In genomic region chr10:110006358-110007170, GRCh38 we compare ENCODE assay signal across 8 cellular contexts. TPM values are rescaled to one million over a fixed set of nuclear protein-coding genes. Genes with fewer than 3 reads are reported as not detected.
DNase-seq lines count a peak whose midpoint lies in the region; ATAC-seq and TF ChIP-seq lines count a peak whose summit lies in the region.

No MANE protein-coding gene starts in this region.

- H3K36me3 Mint-ChIP-seq in Caco-2 (ENCODE audit: insufficient read depth, unreplicated experiment): peaks cover 9% of the 10 kb centered on the region
- no peaks in the 10 kb centered on the region for H3K36me3 Mint-ChIP-seq in activated T-helper 1 cell treated with anti-CD3 and anti-CD28 coated beads, Interleukin-12 subunit alpha, Interleukin-12 subunit beta, Interleukin-2, Interleukin-4 antibody, amounts not matched to agents 30 ng/mL and 10 ng/mL and 1 ng/mL, durations not matched to agents 14 hours and 24 hours and 36 hours (ENCODE audit: low read depth)

- WGBS in lung, 2 donors: 26 to 53% methylated on average over 20 of the region's 20 CpGs
- 11 to 15% methylated on average over 20 of the region's 20 CpGs for WGBS in tibial nerve, 2 donors

- no peak overlapping the region for H3K4me3 Mint-ChIP-seq in Caco-2 (ENCODE audit: unreplicated experiment)
- H3K4me3 Mint-ChIP-seq in activated T-helper 1 cell treated with anti-CD3 and anti-CD28 coated beads, Interleukin-12 subunit alpha, Interleukin-12 subunit beta, Interleukin-2, Interleukin-4 antibody, amounts not matched to agents 30 ng/mL and 10 ng/mL and 1 ng/mL, durations not matched to agents 14 hours and 24 hours and 36 hours: no peak overlapping the region

- no peaks in the 10 kb centered on the region for H3K9me2 ChIP-seq in Loucy (replicated peaks; ENCODE audit: low read depth, low read length)

- TSS peak; percentile 40 for BruUV-seq in Caco-2 (replicated peaks; lab: Mats Ljungman, UMichigan)

- TF ChIP-seq CTCF in Caco-2 (IDR thresholded peaks at IDR 0.05; ENCODE audit: insufficient read depth in 1 of 2, low read depth in 1 of 2, low read length in 1 of 2, severe bottlenecking in 1 of 2, unreplicated experiment in 1 of 2) (no peak), Loucy (conservative IDR thresholded peaks at IDR 0.05; ENCODE audit: low read length) (no peak), dorsolateral prefrontal cortex (IDR thresholded peaks at IDR 0.05 in 54 of 56, conservative IDR thresholded peaks at IDR 0.05 in 2 of 56; ENCODE audit: low read depth in 1 of 56, partially characterized antibody in 56 of 56) (no peak), lung (IDR thresholded peaks at IDR 0.05; ENCODE audit: control extremely low read depth, extremely low read depth) (no peak), tibial nerve (IDR thresholded peaks at IDR 0.05) (no peak)

- H3K4me2 ChIP-seq in Loucy (ENCODE audit: low read depth, low read length, poor library complexity, severe bottlenecking): peak overlapping the region; percentile 81

- H3F3A ChIP-seq in Loucy (ENCODE audit: low read depth): no peaks in the 10 kb centered on the region

- peaks cover 31% of the 10 kb centered on the region for H4K20me1 ChIP-seq in Loucy (ENCODE audit: insufficient read depth, low read length, poor library complexity, severe bottlenecking)

- DNase-seq in Caco-2: peak; percentile 49 to 61
- peak in 5 of 10 donors; percentile 51 to 67 (median 58) for DNase-seq in dorsolateral prefrontal cortex
- DNase-seq in lung (ENCODE audit: low spot score): peak; percentile 55
- DNase-seq in tibial nerve (ENCODE audit: low spot score in 2 of 2): peak; percentile 44 to 68
- DNase-seq in NCI-H526 (lab: John Stamatoyannopoulos, UW): no peak
- DNase-seq in activated T-helper 1 cell treated with anti-CD3 and anti-CD28 coated beads, Interleukin-12 subunit alpha, Interleukin-12 subunit beta, Interleukin-2, Interleukin-4 antibody, amounts not matched to agents 30 ng/mL and 10 ng/mL and 1 ng/mL, durations not matched to agents 14 hours and 24 hours and 36 hours (ENCODE audit: low spot score): no peak

- intact Hi-C loops in Caco-2 (cut with micrococcal nuclease; ENCODE audit: unreplicated experiment) (loop anchor here (1.0 to 2.0 kb wide), 3 partner anchors 71 to 220 kb away; partner anchors contain the start of gene XPNPEP1), dorsolateral prefrontal cortex (cut with DNase I) (loop anchor here (2.0 to 10.0 kb wide), 7 partner anchors 70 to 218 kb away; partner anchors contain the start of genes XPNPEP1 (in 2 of the 2) and MXI1 (in 1 of the 2))
- intact Hi-C loops in activated T-helper 1 cell treated with anti-CD3 and anti-CD28 coated beads, Interleukin-12 subunit alpha, Interleukin-12 subunit beta, Interleukin-2, Interleukin-4 antibody, amounts not matched to agents 30 ng/mL and 10 ng/mL and 1 ng/mL, durations not matched to agents 14 hours and 24 hours and 36 hours (cut with micrococcal nuclease): loop anchor here (1.0 to 10.0 kb wide), 5 partner anchors 28 to 858 kb away; partner anchors contain the start of genes SMC3, SMNDC1 and XPNPEP1

- H3K27me3 Mint-ChIP-seq in Caco-2 (ENCODE audit: insufficient read depth, unreplicated experiment): no peaks in the 10 kb centered on the region
- peaks cover 2% of the 10 kb centered on the region for H3K27me3 Mint-ChIP-seq in activated T-helper 1 cell treated with anti-CD3 and anti-CD28 coated beads, Interleukin-12 subunit alpha, Interleukin-12 subunit beta, Interleukin-2, Interleukin-4 antibody, amounts not matched to agents 30 ng/mL and 10 ng/mL and 1 ng/mL, durations not matched to agents 14 hours and 24 hours and 36 hours (ENCODE audit: insufficient read depth)

- TF ChIP-seq POLR2A in tibial nerve (IDR thresholded peaks at IDR 0.05): no peak

- ATAC-seq in lung (ENCODE audit: insufficient read depth, low FRiP score): no peak
- no peak for ATAC-seq in HG03097 (IDR thresholded peaks at IDR 0.05; ENCODE audit: low FRiP score, unreplicated experiment)

- H2AFZ ChIP-seq in Loucy (ENCODE audit: low read length): 0 out of 2 replicates have a peak overlapping the region, but pooled peaks have one; percentile 95

- peak overlapping the region; percentile 94 for H3K4me3 ChIP-seq in Caco-2 (ENCODE audit: low read depth, low read length)
- peak overlapping the region; percentile 80 for H3K4me3 ChIP-seq in Loucy (ENCODE audit: low read length, poor library complexity, severe bottlenecking)
- peak overlapping the region; percentile 73 to 99 (median 94) for H3K4me3 ChIP-seq in dorsolateral prefrontal cortex
- H3K4me3 ChIP-seq in lung: peak overlapping the region; percentile 32
- H3K4me3 ChIP-seq in tibial nerve: peak overlapping the region; percentile 75 to 92 (median 82)

- H3K27ac Mint-ChIP-seq in Caco-2 (ENCODE audit: unreplicated experiment): no peak overlapping the region
- H3K27ac Mint-ChIP-seq in activated T-helper 1 cell treated with anti-CD3 and anti-CD28 coated beads, Interleukin-12 subunit alpha, Interleukin-12 subunit beta, Interleukin-2, Interleukin-4 antibody, amounts not matched to agents 30 ng/mL and 10 ng/mL and 1 ng/mL, durations not matched to agents 14 hours and 24 hours and 36 hours: no peak overlapping the region

- peaks cover 32% of the 10 kb centered on the region for H3K79me2 ChIP-seq in Loucy (ENCODE audit: insufficient read depth, low read length)

- no peaks in the 10 kb centered on the region for H3K27me3 ChIP-seq in Caco-2 (replicated peaks; ENCODE audit: control insufficient read depth, insufficient read depth, low read length)
- H3K27me3 ChIP-seq in Loucy (ENCODE audit: insufficient read depth, low read length, poor library complexity, severe bottlenecking): no peaks in the 10 kb centered on the region
- no peaks in the 10 kb centered on the region for H3K27me3 ChIP-seq in dorsolateral prefrontal cortex
- H3K27me3 ChIP-seq in lung (ENCODE audit: control insufficient read depth, insufficient read depth): no peaks in the 10 kb centered on the region
- H3K27me3 ChIP-seq in tibial nerve: no peaks in the 10 kb centered on the region

- CTCF ChIA-PET in Caco-2 (lab: Charles Lee): interaction anchor here (1.1 to 2.7 kb wide), 6 partner anchors 10 to 123 kb away, joined by 3 to 15 read pairs (median 4); no protein-coding TSS in a partner anchor

- peaks cover 15% of the 10 kb centered on the region for H3K4me1 Mint-ChIP-seq in Caco-2 (ENCODE audit: low read depth, unreplicated experiment)
- peaks cover 34% of the 10 kb centered on the region for H3K4me1 Mint-ChIP-seq in activated T-helper 1 cell treated with anti-CD3 and anti-CD28 coated beads, Interleukin-12 subunit alpha, Interleukin-12 subunit beta, Interleukin-2, Interleukin-4 antibody, amounts not matched to agents 30 ng/mL and 10 ng/mL and 1 ng/mL, durations not matched to agents 14 hours and 24 hours and 36 hours (ENCODE audit: low read depth)

- H3K36me3 ChIP-seq in Caco-2 (ENCODE audit: control insufficient read depth, insufficient read depth, low read length) (no peaks in the 10 kb centered on the region), Loucy (ENCODE audit: insufficient read depth, low read length) (no peaks in the 10 kb centered on the region), lung (ENCODE audit: control insufficient read depth in 2 of 2, insufficient read depth in 2 of 2, low read length in 2 of 2) (no peaks in the 10 kb centered on the region), tibial nerve (no peaks in the 10 kb centered on the region)

- H3K27ac ChIP-seq in dorsolateral prefrontal cortex: peak overlapping the region; percentile 80 to 99 (median 97)
- peak overlapping the region; percentile 92 to 94 for H3K27ac ChIP-seq in lung (ENCODE audit: low read depth in 1 of 2, low read length in 1 of 2)
- H3K27ac ChIP-seq in tibial nerve: peak overlapping the region; percentile 92 to 96 (median 93)

- peak overlapping the region; percentile 79 for H3K9ac ChIP-seq in Loucy (ENCODE audit: low read depth, low read length, poor library complexity, severe bottlenecking)

- POLR2A ChIA-PET in Caco-2 (lab: Charles Lee): interaction anchor here (0.8 to 1.4 kb wide), 7 partner anchors 8 to 84 kb away, joined by 3 to 6 read pairs (median 3); no protein-coding TSS in a partner anchor

- H3K9me3 Mint-ChIP-seq in Caco-2 (ENCODE audit: unreplicated experiment): no peaks in the 10 kb centered on the region
- H3K9me3 Mint-ChIP-seq in activated T-helper 1 cell treated with anti-CD3 and anti-CD28 coated beads, Interleukin-12 subunit alpha, Interleukin-12 subunit beta, Interleukin-2, Interleukin-4 antibody, amounts not matched to agents 30 ng/mL and 10 ng/mL and 1 ng/mL, durations not matched to agents 14 hours and 24 hours and 36 hours: no peaks in the 10 kb centered on the region

- H3K4me1 ChIP-seq in Caco-2: peaks cover 51% of the 10 kb centered on the region
- H3K4me1 ChIP-seq in Loucy (ENCODE audit: insufficient read depth, low read length, poor library complexity, severe bottlenecking): peaks cover 44% of the 10 kb centered on the region
- H3K4me1 ChIP-seq in lung (ENCODE audit: control insufficient read depth in 2 of 2, insufficient read depth in 2 of 2, low read length in 2 of 2): peaks cover 4 to 9% of the 10 kb centered on the region in 2 donors
- H3K4me1 ChIP-seq in tibial nerve: peaks cover 0 to 48% (median 15%) of the 10 kb centered on the region in 4 donors

- H3K9me3 ChIP-seq in Caco-2 (no peaks in the 10 kb centered on the region), Loucy (ENCODE audit: insufficient read depth, low read depth, low read length) (no peaks in the 10 kb centered on the region), lung (ENCODE audit: control insufficient read depth in 2 of 2, insufficient read depth in 1 of 2, low read length in 1 of 2) (no peaks in the 10 kb centered on the region), tibial nerve (no peaks in the 10 kb centered on the region)

- peak in 1 of 2 donors; percentile 52 for TF ChIP-seq EP300 in tibial nerve (IDR thresholded peaks at IDR 0.05)

RNA-seq across cellular contexts. Expression of gene ADD3, which starts 1.2 kb away (rescaled TPM):
- total RNA-seq in Caco-2 (2022): 236 and 264 TPM in 2 replicates
- 100 to 1,000 TPM; 171 to 457 (median 267) TPM for total RNA-seq in dorsolateral prefrontal cortex
- total RNA-seq in lung: 100 to 1,000 TPM in 1 of 2 donors, 10 to 100 TPM in 1; 56.2 to 289 TPM
- 10 to 100 TPM; 22.0 to 55.9 TPM for polyA plus RNA-seq in lung
- total RNA-seq in tibial nerve: 100 to 1,000 TPM; 208 to 639 (median 443) TPM
- 30.1 and 36.6 TPM in 2 replicates for total RNA-seq in activated T-helper 1 cell treated with anti-CD3 and anti-CD28 coated beads, Interleukin-12 subunit alpha, Interleukin-12 subunit beta, Interleukin-2, Interleukin-4 antibody, amounts not matched to agents 30 ng/mL and 10 ng/mL and 1 ng/mL, durations not matched to agents 14 hours and 24 hours and 36 hours

Comparison
In these comparisons a context has a peak if more than half of its experiments do, and no peak if none do; other contexts are left out.
1. DNase-seq: peak in Caco-2 (2 of 2), lung (single experiment) and tibial nerve (2 of 2); none in NCI-H526 (0 of 2) and activated T-helper 1 cell treated with anti-CD3 and anti-CD28 coated beads, Interleukin-12 subunit alpha, Interleukin-12 subunit beta, Interleukin-2, Interleukin-4 antibody, amounts not matched to agents 30 ng/mL and 10 ng/mL and 1 ng/mL, durations not matched to agents 14 hours and 24 hours and 36 hours (single experiment).
2. H3K4me3 ChIP-seq: peak in every context shown above with its lines; median percentile 94 in Caco-2; 94 in dorsolateral prefrontal cortex; 82 in tibial nerve; 80 in Loucy; 32 in lung.
3. Peak in every context shown above with its lines, with median percentiles within 50 percentile points of each other: H3K27ac ChIP-seq.